ENCODE assay signal across 25 cellular contexts in genomic region chr12:124610629-124611558, GRCh38.
"Had no signal": no experiment of that assay in that cellular context is flagged by ENCODE, and none has a peak within 500 bp of the region (broad histone marks: within the 10 kb centered on the region; RNA-seq: fewer than 3 reads in every experiment).

No MANE protein-coding gene starts in this region.

- H2AFZ ChIP-seq: parathyroid adenoma had no signal

- H3K9me3 ChIP-seq: gastroesophageal sphincter, thyroid gland had no signal

- H3K9ac ChIP-seq: parathyroid adenoma had no signal

- DNase-seq: activated CD8-positive, alpha-beta memory T cell treated with anti-CD3 and anti-CD28 coated beads, Interleukin-2, amount 50 U/mL, for 48 hours; activated naive CD4-positive, alpha-beta T cell; activated T-cell treated with anti-CD3 and anti-CD28 coated beads, Interleukin-2, amount 50 U/mL, for 4 hours; amygdala; cerebellar nuclear complex; esophagus squamous epithelium; head of caudate nucleus; hypothalamus; left ventricle myocardium superior; mammary epithelial cell; small intestine; stimulated activated CD4-positive, alpha-beta T cell treated with anti-CD3 and anti-CD28 coated beads, Interleukin-2, amount 100 ng/mL, for 48 hours; stimulated activated CD8-positive, alpha-beta memory T cell treated with anti-CD3 and anti-CD28 coated beads, Interleukin-4, amount 100 ng/mL, for 48 hours; T-helper 1 cell; T-helper 9 cell; thyroid gland had no signal

- H3K4me3 Mint-ChIP-seq: activated naive CD8-positive, alpha-beta T cell; activated T-cell treated with anti-CD3 and anti-CD28 coated beads, Interleukin-2, amount 50 U/mL, for 4 hours; nephron; stimulated activated naive B cell treated with anti-CD40 and anti-IgM and Interleukin-4, amounts not matched to agents 10 μg/mL and 1 μg/mL and 100 μg/mL, for 72 hours; WTC11 had no signal

- H3K4me3 ChIP-seq: coronary artery, esophagus squamous epithelium, gastroesophageal sphincter, thyroid gland had no signal

- H3K9me3 Mint-ChIP-seq: activated T-cell treated with anti-CD3 and anti-CD28 coated beads, Interleukin-2, amount 50 U/mL, for 4 hours; activated T-helper 2 cell treated with anti-CD3 and anti-CD28 coated beads, Interferon-gamma antibody, Interleukin-2, Interleukin-4, amounts not matched to agents 10 μg/mL and 5 μg/mL and 100 μg/mL, durations not matched to agents 14 hours and 24 hours and 36 hours; stimulated activated naive B cell treated with anti-CD40 and anti-IgM and Interleukin-4, amounts not matched to agents 10 μg/mL and 1 μg/mL and 100 μg/mL, for 72 hours had no signal

- FAIRE-seq: small intestine had no signal

- H3K27ac ChIP-seq: coronary artery, esophagus squamous epithelium, gastroesophageal sphincter, parathyroid adenoma, thyroid gland had no signal

- H3K27me3 Mint-ChIP-seq: activated naive CD8-positive, alpha-beta T cell had no signal

- H3K36me3 ChIP-seq: esophagus squamous epithelium, gastroesophageal sphincter, thyroid gland had no signal

- H3K79me2 ChIP-seq: parathyroid adenoma had no signal

- H3K27me3 ChIP-seq: gastroesophageal sphincter, thyroid gland had no signal

- H3K27ac Mint-ChIP-seq: activated naive CD8-positive, alpha-beta T cell; activated T-helper 2 cell treated with anti-CD3 and anti-CD28 coated beads, Interferon-gamma antibody, Interleukin-2, Interleukin-4, amounts not matched to agents 10 μg/mL and 5 μg/mL and 100 μg/mL, durations not matched to agents 14 hours and 24 hours and 36 hours; stimulated activated naive B cell treated with anti-CD40 and anti-IgM and Interleukin-4, amounts not matched to agents 10 μg/mL and 1 μg/mL and 100 μg/mL, for 72 hours; WTC11 had no signal

- ATAC-seq: activated T-cell treated with anti-CD3 and anti-CD28 coated beads, Interleukin-2, amount 50 U/mL, for 4 hours; gastroesophageal sphincter; left ventricle myocardium superior; sciatic nerve; WTC11 had no signal
